In genomic region chr7:150367677-150368097, GRCh38 we compare ENCODE assay signal across 8 cellular contexts. TPM values are rescaled to one million over a fixed set of nuclear protein-coding genes. Genes with fewer than 3 reads are reported as not detected.
DNase-seq lines count a peak whose midpoint lies in the region; ATAC-seq and TF ChIP-seq lines count a peak whose summit lies in the region.

No MANE protein-coding gene starts in this region.

- H3K9me3 ChIP-seq in PC-3 (ENCODE audit: low read length), result no peaks in the 10 kb centered on the region
- no peaks in the 10 kb centered on the region for H3K9me3 ChIP-seq in endodermal cell (ENCODE audit: control insufficient read depth, low read length)
- H3K9me3 ChIP-seq in ovary, result no peaks in the 10 kb centered on the region

- H3K27me3 Mint-ChIP-seq in endodermal cell (ENCODE audit: insufficient read depth), result no peaks in the 10 kb centered on the region

- no peak for TF ChIP-seq EP300 in ovary (IDR thresholded peaks at IDR 0.05)

- H3K36me3 ChIP-seq in PC-3 (ENCODE audit: low read depth, low read length) (no peaks in the 10 kb centered on the region), endodermal cell (ENCODE audit: control insufficient read depth, insufficient read depth, low read length) (peaks cover 22% of the 10 kb centered on the region), ovary (no peaks in the 10 kb centered on the region)

- intact Hi-C loops in PC-3 (cut with micrococcal nuclease) (no loop called here), ovary (cut with DNase I) (loop anchor here in 1 of 4 donors (5.0 kb wide), 1 partner anchor 495 kb away; the partner anchor contains the start of gene ATP6V0E2)

- peak overlapping the region; percentile 83 for H3K27ac ChIP-seq in PC-3 (ENCODE audit: low read length)
- H3K27ac ChIP-seq in endodermal cell (ENCODE audit: low read depth, low read length), result peak overlapping the region; percentile 96
- peak overlapping the region; percentile 85 to 95 for H3K27ac ChIP-seq in ovary

- 0 out of 2 replicates have a peak, but pooled peaks cover 11% of the 10 kb centered on the region for H4K20me1 ChIP-seq in PC-3 (ENCODE audit: low read length)

- peak overlapping the region; percentile 71 for H2AFZ ChIP-seq in PC-3 (ENCODE audit: low read length)

- POLR2A ChIA-PET in PC-3 (lab: Charles Lee; ENCODE audit: unreplicated experiment), result no interaction called here

- H3K4me1 ChIP-seq in PC-3 (ENCODE audit: insufficient read depth, low read length), result peaks cover 33% of the 10 kb centered on the region
- H3K4me1 ChIP-seq in endodermal cell (ENCODE audit: control insufficient read depth, insufficient read depth, low read length), result peaks cover 12% of the 10 kb centered on the region
- peaks cover 6% of the 10 kb centered on the region for H3K4me1 ChIP-seq in ovary (ENCODE audit: insufficient read depth)

- H3K9me2 ChIP-seq in PC-3 (replicated peaks; ENCODE audit: low read length), result no peaks in the 10 kb centered on the region

- peaks cover 14% of the 10 kb centered on the region for H3K36me3 Mint-ChIP-seq in endodermal cell (ENCODE audit: low read depth)

- CTCF ChIA-PET in PC-3 (lab: Charles Lee), result no interaction called here

- peak overlapping the region; percentile 94 for H3K4me2 ChIP-seq in PC-3 (ENCODE audit: low read length)

- 60 to 77% methylated on average over 5 to 8 of the region's 8 CpGs for WGBS in endodermal cell (ENCODE audit: insufficient coverage in 1 of 2, insufficient read length in 1 of 2), 2 experiments
- 46 to 51% (median 50%) methylated on average over 8 of the region's 8 CpGs for WGBS in ovary, 3 donors

- TF ChIP-seq CTCF in PC-3 (conservative IDR thresholded peaks at IDR 0.05; ENCODE audit: low read depth, low read length), result no peak
- TF ChIP-seq CTCF in endodermal cell (conservative IDR thresholded peaks at IDR 0.05), result no peak
- TF ChIP-seq CTCF in ovary (IDR thresholded peaks at IDR 0.05), result no peak

- H3K4me3 ChIP-seq in PC-3 (ENCODE audit: low read length) (peak overlapping the region; percentile 87), endodermal cell (ENCODE audit: low read length) (peak overlapping the region; percentile 88), ovary (peak overlapping the region; percentile 88)

- peaks cover 41% of the 10 kb centered on the region for H3K79me2 ChIP-seq in PC-3 (ENCODE audit: low read length)

- H3K9ac ChIP-seq in PC-3 (ENCODE audit: low read length) (peak overlapping the region; percentile 92), endodermal cell (ENCODE audit: extremely low read depth, low read length, poor library complexity, severe bottlenecking) (peak overlapping the region; percentile 96)

- DNase-seq in NCI-H2171 treated with DMSO at 0.1 percent for 48 hours (lab: John Stamatoyannopoulos, UW), result peak; percentile 90
- no peak for DNase-seq in NCI-H2171 (lab: John Stamatoyannopoulos, UW)
- DNase-seq in PC-3, result no peak
- DNase-seq in endodermal cell, result no peak
- DNase-seq in ovary, result no peak
- DNase-seq in stimulated activated CD4-positive, alpha-beta T cell treated with anti-CD3 and anti-CD28 coated beads, Interleukin-4, amount 100 ng/mL, for 4 hours, result no peak
- DNase-seq in inferior parietal cortex (ENCODE audit: extremely low spot score), result no peak
- DNase-seq in nucleus accumbens (lab: John Stamatoyannopoulos, UW), result no peak

- TF ChIP-seq POLR2A in ovary (IDR thresholded peaks at IDR 0.05), result no peak

- H3K4me3 Mint-ChIP-seq in endodermal cell, result peak overlapping the region; percentile 97

- peak overlapping the region; percentile 91 for H3K27ac Mint-ChIP-seq in endodermal cell

- H3F3A ChIP-seq in PC-3 (ENCODE audit: low read length, unreplicated experiment), result no peaks in the 10 kb centered on the region

- H3K9me3 Mint-ChIP-seq in endodermal cell, result no peaks in the 10 kb centered on the region

- TSS peak; percentile 53 for BruUV-seq in PC-3 (replicated peaks; lab: Mats Ljungman, UMichigan)

- H3K27me3 ChIP-seq in PC-3 (ENCODE audit: low read length), result no peaks in the 10 kb centered on the region
- H3K27me3 ChIP-seq in endodermal cell (ENCODE audit: control insufficient read depth, insufficient read depth, low read length, poor library complexity, severe bottlenecking), result no peaks in the 10 kb centered on the region
- H3K27me3 ChIP-seq in ovary, result no peaks in the 10 kb centered on the region

- peak; percentile 63 for ATAC-seq in PC-3

- peaks cover 18% of the 10 kb centered on the region for H3K4me1 Mint-ChIP-seq in endodermal cell

RNA-seq across cellular contexts. Expression of gene REPIN1, which starts 0.9 kb away (rescaled TPM):
- 124 and 153 TPM in 2 replicates for total RNA-seq in PC-3 (2014; rRNA removed)
- total RNA-seq in endodermal cell, result 10 to 100 TPM; 85.4 to 94.4 TPM
- polyA plus RNA-seq in endodermal cell (2013, experiment 1 of 2), result 136 TPM
- 119 TPM for polyA plus RNA-seq in endodermal cell (2013, experiment 2 of 2)
- total RNA-seq in ovary, result 10 to 100 TPM; 43.9 to 92.0 (median 74.2) TPM
- 10 to 100 TPM; 21.6 to 50.0 TPM for polyA plus RNA-seq in ovary

RNA-seq across cellular contexts. Expression of gene ZNF775, which starts 11.4 kb away (rescaled TPM):
- total RNA-seq in PC-3 (2014; rRNA removed) (3.7 and 4.7 TPM in 2 replicates), endodermal cell (10 to 100 TPM in 1 of 2 donors, 1 to 10 TPM in 1; 10.0 to 11.3 TPM), ovary (10 to 100 TPM in 5 of 7 donors, 1 to 10 TPM in 2; 5.5 to 13.9 (median 10.9) TPM)
- polyA plus RNA-seq in endodermal cell (2013, experiment 1 of 2), result 18.8 TPM
- polyA plus RNA-seq in endodermal cell (2013, experiment 2 of 2), result 17.2 TPM
- 10 to 100 TPM in 1 of 2 donors, under 1 TPM in 1; 0.28 to 11.2 TPM for polyA plus RNA-seq in ovary

RNA-seq across cellular contexts. Expression of gene RARRES2, which starts 26.3 kb away (rescaled TPM):
- total RNA-seq in PC-3 (2014; rRNA removed) (1.6 TPM in 1 of 2 replicates, not detected in the other), endodermal cell (10 to 100 TPM; 32.2 to 48.2 TPM), ovary (100 to 1,000 TPM; 343 to 622 (median 518) TPM)
- polyA plus RNA-seq in endodermal cell (2013, experiment 1 of 2), result 31.3 TPM
- 24.1 TPM for polyA plus RNA-seq in endodermal cell (2013, experiment 2 of 2)
- 100 to 1,000 TPM in 1 of 2 donors, 10 to 100 TPM in 1; 92.5 to 761 TPM for polyA plus RNA-seq in ovary

RNA-seq across cellular contexts. Expression of gene ACTR3C, which starts 44.3 kb away (rescaled TPM):
- total RNA-seq in PC-3 (2014; rRNA removed) (7.8 and 10.8 TPM in 2 replicates), endodermal cell (under 1 TPM in 1 of 2 donors, not detected in 1; 0.92 TPM), ovary (10 to 100 TPM in 2 of 7 donors, 1 to 10 TPM in 5; 3.4 to 11.3 (median 6.0) TPM)
- 0.46 TPM for polyA plus RNA-seq in endodermal cell (2013, experiment 1 of 2)
- polyA plus RNA-seq in endodermal cell (2013, experiment 2 of 2), result 0.25 TPM
- 1 to 10 TPM; 1.6 to 1.8 TPM for polyA plus RNA-seq in ovary

RNA-seq across cellular contexts. Expression of gene LRRC61, which starts 44.5 kb away (rescaled TPM):
- 15.1 and 16.4 TPM in 2 replicates for total RNA-seq in PC-3 (2014; rRNA removed)
- 10 to 100 TPM in 1 of 2 donors, under 1 TPM in 1; 0.77 to 27.0 TPM for total RNA-seq in endodermal cell
- polyA plus RNA-seq in endodermal cell (2013, experiment 1 of 2), result 24.5 TPM
- polyA plus RNA-seq in endodermal cell (2013, experiment 2 of 2), result 22.8 TPM
- total RNA-seq in ovary, result 10 to 100 TPM; 21.8 to 34.9 (median 27.1) TPM
- polyA plus RNA-seq in ovary, result 10 to 100 TPM in 1 of 2 donors, 1 to 10 TPM in 1; 3.0 to 18.5 TPM

Comparison
In these comparisons a context has a peak if more than half of its experiments do, and no peak if none do; other contexts are left out.
1. RNA of gene RARRES2, which starts 26.3 kb away (total RNA-seq): 343 to 622 TPM in ovary and 32.2 to 48.2 TPM in endodermal cell; 1.6 TPM in PC-3; every median in the first group is over 10 times any median in the second.
2. Peak in every context shown above with its lines, with median percentiles within 50 percentile points of each other: H3K27ac ChIP-seq and H3K4me3 ChIP-seq.